ENCODE assay signal across 13 cellular contexts in genomic region chr15:77094397-77095030, GRCh38. TPM values are rescaled to one million over a fixed set of nuclear protein-coding genes. Genes with fewer than 3 reads are reported as not detected.
A peak's percentile ranks its signal among the peaks of the same experiment; 100 is the strongest.
DNase-seq lines count a peak whose midpoint lies in the region; ATAC-seq, FAIRE-seq and TF ChIP-seq lines count a peak whose summit lies in the region.
"Had no signal": no experiment of that assay in that cellular context is flagged by ENCODE, and none has a peak within 500 bp of the region (broad histone marks: within the 10 kb centered on the region; RNA-seq: fewer than 3 reads in every experiment).

No MANE protein-coding gene starts in this region.

- WGBS in HepG2 (ENCODE audit: low lambda C conversion rate): 46% methylated on average over 11 of the region's 11 CpGs
- 84% methylated on average over 7 of the region's 11 CpGs for WGBS in right lobe of liver (ENCODE audit: insufficient coverage, low coverage, low lambda C conversion rate, missing lambda C conversion rate)

- no peak for TF ChIP-seq RAD21 in HepG2 (CRISPR knock-in tag; IDR thresholded peaks at IDR 0.05)

- H3K36me3 ChIP-seq in HepG2 (replicated peaks in 1 of 2; ENCODE audit: control insufficient read depth in 1 of 2, insufficient read depth in 2 of 2, low read length in 2 of 2) (no peaks in the 10 kb centered on the region), right lobe of liver (no peaks in the 10 kb centered on the region), MM.1S (replicated peaks; ENCODE audit: insufficient read depth, low read length) (no peaks in the 10 kb centered on the region)
- H3K36me3 ChIP-seq: BLaER1 treated with 17β-estradiol and CSF1 and Interleukin-3, amounts not matched to agents 10 nM and 100 nM had no signal

- no peak for ATAC-seq in HepG2
- no peak for ATAC-seq in right lobe of liver
- no peak for ATAC-seq in HG03039 (IDR thresholded peaks at IDR 0.05; ENCODE audit: unreplicated experiment)

- H3K9me3 ChIP-seq in HepG2 (ENCODE audit: low read length) (no peaks in the 10 kb centered on the region), right lobe of liver (no peaks in the 10 kb centered on the region), MM.1S (replicated peaks; ENCODE audit: insufficient read depth, low read length) (no peaks in the 10 kb centered on the region)
- H3K9me3 ChIP-seq: BLaER1 treated with 17β-estradiol and CSF1 and Interleukin-3, amounts not matched to agents 10 nM and 100 nM had no signal

- FAIRE-seq in HepG2 (lab: Jason Lieb, UNC): no peak
- FAIRE-seq: H54, urothelium cell line had no signal

- TF ChIP-seq CTCF in HepG2 (CRISPR knock-in tag; IDR thresholded peaks at IDR 0.05): peak; percentile 31; the same call in 1 of the 2 replicates
- TF ChIP-seq CTCF in right lobe of liver (IDR thresholded peaks at IDR 0.05): no peak
- peak; percentile 25; the same call in 1 of the 2 replicates for TF ChIP-seq CTCF in MM.1S (IDR thresholded peaks at IDR 0.05; ENCODE audit: low read length)
- peak; percentile 42 for TF ChIP-seq CTCF in choroid plexus epithelial cell (conservative IDR thresholded peaks at IDR 0.05; ENCODE audit: low read depth, low read length)

- H4K20me1 ChIP-seq in HepG2 (ENCODE audit: insufficient read depth, low read length) (no peaks in the 10 kb centered on the region), MM.1S (ENCODE audit: insufficient read depth, low read length) (no peaks in the 10 kb centered on the region)
- H4K20me1 ChIP-seq: BLaER1 treated with 17β-estradiol and CSF1 and Interleukin-3, amounts not matched to agents 10 nM and 100 nM had no signal

- H3K9me2 ChIP-seq in MM.1S (replicated peaks; ENCODE audit: insufficient read depth, low read length): no peaks in the 10 kb centered on the region

- H3K4me2 ChIP-seq in HepG2 (ENCODE audit: low read depth, low read length) (no peak overlapping the region), MM.1S (ENCODE audit: low read depth, low read length) (no peak overlapping the region)
- H3K4me2 ChIP-seq: BLaER1 treated with 17β-estradiol and CSF1 and Interleukin-3, amounts not matched to agents 10 nM and 100 nM had no signal

- CTCF ChIA-PET in HepG2 (lab: Yijun Ruan, JAX; ENCODE audit: low intra/inter-chr PET ratio, low total read pairs): no interaction called here

- H2AFZ ChIP-seq in HepG2 (ENCODE audit: low read length) (no peak overlapping the region), MM.1S (ENCODE audit: low read length) (no peak overlapping the region)

- DNase-seq in HepG2 (ENCODE audit: low spot score) (no peak), right lobe of liver (no peak), MM.1S (no peak), choroid plexus epithelial cell (ENCODE audit: low read depth) (no peak), mesenteric fat pad (ENCODE audit: low spot score) (no peak), D341Med (ENCODE audit: low spot score) (no peak), GOT3 (lab: John Stamatoyannopoulos, UW) (no peak)
- DNase-seq: NCI-H2081, nephron progenitor cell had no signal

- H3K27ac ChIP-seq in HepG2 (ENCODE audit: extremely low read length, insufficient read depth, low read length) (no peak overlapping the region), right lobe of liver (no peak overlapping the region), MM.1S (ENCODE audit: low read length) (no peak overlapping the region)
- H3K27ac ChIP-seq: BLaER1 treated with 17β-estradiol and CSF1 and Interleukin-3, amounts not matched to agents 10 nM and 100 nM had no signal

- H3K4me1 ChIP-seq in HepG2 (ENCODE audit: insufficient read depth, low read length): peaks cover 2% of the 10 kb centered on the region; the same call in 1 of the 2 replicates
- no peaks in the 10 kb centered on the region for H3K4me1 ChIP-seq in right lobe of liver
- no peaks in the 10 kb centered on the region for H3K4me1 ChIP-seq in MM.1S (ENCODE audit: low read length)

- BruUV-seq in HepG2 (replicated peaks; lab: Mats Ljungman, UMichigan): no TSS peak

- POLR2A ChIA-PET in HepG2 (lab: Yijun Ruan, JAX): no interaction called here

- H3K9ac ChIP-seq in HepG2 (ENCODE audit: insufficient read depth, low read depth, low read length): no peak overlapping the region
- no peak overlapping the region for H3K9ac ChIP-seq in MM.1S (ENCODE audit: low read length)
- H3K9ac ChIP-seq: BLaER1 treated with 17β-estradiol and CSF1 and Interleukin-3, amounts not matched to agents 10 nM and 100 nM had no signal

- H3K27me3 ChIP-seq in HepG2 (ENCODE audit: control insufficient read depth in 1 of 2, insufficient read depth in 2 of 2, low read length in 2 of 2): 0 out of 5 replicates have a peak, but pooled peaks cover 0 to 3% of the 10 kb centered on the region in 2 experiments
- H3K27me3 ChIP-seq in right lobe of liver: no peaks in the 10 kb centered on the region
- H3K27me3 ChIP-seq in MM.1S (replicated peaks; ENCODE audit: insufficient read depth, low read length): no peaks in the 10 kb centered on the region
- H3K27me3 ChIP-seq: BLaER1 treated with 17β-estradiol and CSF1 and Interleukin-3, amounts not matched to agents 10 nM and 100 nM had no signal

- TF ChIP-seq POLR2A in HepG2 (IDR thresholded peaks at IDR 0.05; ENCODE audit: insufficient read depth in 1 of 2, low read depth in 2 of 2, low read length in 2 of 2): no peak
- TF ChIP-seq POLR2A in right lobe of liver (IDR thresholded peaks at IDR 0.05): no peak

- H3K4me3 ChIP-seq in HepG2 (replicated peaks in 1 of 3; ENCODE audit: insufficient read depth in 1 of 3, low read depth in 2 of 3, low read length in 3 of 3): no peak overlapping the region
- no peak overlapping the region for H3K4me3 ChIP-seq in right lobe of liver
- no peak overlapping the region for H3K4me3 ChIP-seq in MM.1S (ENCODE audit: low read length)
- H3K4me3 ChIP-seq in choroid plexus epithelial cell (ENCODE audit: low read depth, low read length): no peak overlapping the region
- H3K4me3 ChIP-seq: BLaER1 treated with 17β-estradiol and CSF1 and Interleukin-3, amounts not matched to agents 10 nM and 100 nM had no signal

- in situ Hi-C loops in HepG2 (cut with HindIII; ENCODE audit: extremely low pct_ligation_motif_present, low pct_unique_long_range_greater_than_20kb): no loop called here

- TF ChIP-seq EP300 in HepG2 (IDR thresholded peaks at IDR 0.05; ENCODE audit: low read depth in 2 of 2, low read length in 2 of 2) (no peak), HepG2 (CRISPR knock-in tag; IDR thresholded peaks at IDR 0.05; ENCODE audit: borderline replicate concordance) (no peak)

- H3F3A ChIP-seq in MM.1S (ENCODE audit: insufficient read depth, low read length): no peaks in the 10 kb centered on the region

- H3K79me2 ChIP-seq in HepG2 (ENCODE audit: insufficient read depth, low read length) (no peaks in the 10 kb centered on the region), MM.1S (ENCODE audit: low read length) (no peaks in the 10 kb centered on the region)

- intact Hi-C loops in HepG2 (cut with micrococcal nuclease; ENCODE audit: unreplicated experiment): no loop called here
- intact Hi-C loops in right lobe of liver (cut with DNase I): no loop called here

TF ChIP-seq in HepG2, 621 proteins besides CTCF, POLR2A, EP300 and RAD21:
- TF ChIP-seq ZNF841 (CRISPR knock-in tag; IDR thresholded peaks at IDR 0.05; ENCODE audit: borderline replicate concordance) (no peak), ZNF557 (CRISPR knock-in tag; IDR thresholded peaks at IDR 0.05) (no peak), STAG1 (CRISPR knock-in tag; IDR thresholded peaks at IDR 0.05) (peak; percentile 16; the same call in 1 of the 2 replicates)
TF ChIP-seq in HepG2: peak in this region for 1.

RNA-seq across cellular contexts. Expression of gene TSPAN3, which starts 23.6 kb away (rescaled TPM):
- 102 and 170 TPM in 2 replicates for total RNA-seq in HepG2 (2016; rRNA removed; fragmentation: Illumina TruSeq; extraction: Trizol)
- 51.2 and 62.4 TPM in 2 replicates for total RNA-seq in HepG2 (2016; cell fraction: cytosol; rRNA removed; fragmentation: Illumina TruSeq; extraction: Trizol; ENCODE audit: low read depth)
- total RNA-seq in HepG2 (2016; cell fraction: insoluble cytoplasmic fraction; rRNA removed; fragmentation: Illumina TruSeq; extraction: Trizol): 108 and 171 TPM in 2 replicates
- total RNA-seq in HepG2 (2016; cell fraction: membrane; rRNA removed; fragmentation: Illumina TruSeq; extraction: Trizol): 109 and 138 TPM in 2 replicates
- 128 and 152 TPM in 2 replicates for total RNA-seq in HepG2 (2016; cell fraction: nucleus; rRNA removed; fragmentation: Illumina TruSeq; extraction: Trizol)
- polyA plus RNA-seq in HepG2 (2011; rRNA removed): 155 and 167 TPM in 2 replicates
- polyA plus RNA-seq in HepG2 (2011; cell fraction: cytosol; rRNA removed): 231 and 297 TPM in 2 replicates
- 56.3 and 77.8 TPM in 2 replicates for polyA plus RNA-seq in HepG2 (2011; cell fraction: nucleus; rRNA removed)
- 134 and 159 TPM in 2 replicates for polyA plus RNA-seq in HepG2 (2012)
- polyA plus RNA-seq in HepG2 (2016; cell fraction: cytosol; fragmentation: Illumina TruSeq; extraction: Trizol; ENCODE audit: low read depth): 52.0 and 77.5 TPM in 2 replicates
- 105 and 130 TPM in 2 replicates for polyA plus RNA-seq in HepG2 (2016; cell fraction: insoluble cytoplasmic fraction; fragmentation: Illumina TruSeq; extraction: Trizol; ENCODE audit: low read depth)
- polyA plus RNA-seq in HepG2 (2016; cell fraction: membrane; fragmentation: Illumina TruSeq; extraction: Trizol; ENCODE audit: low read depth): 93.2 and 115 TPM in 2 replicates
- polyA plus RNA-seq in HepG2 (2016; cell fraction: nucleus; fragmentation: Illumina TruSeq; extraction: Trizol; ENCODE audit: insufficient read depth, low read depth): 217 and 229 TPM in 2 replicates
- polyA minus RNA-seq in HepG2 (2011; rRNA and poly(A)+ RNA removed; ENCODE audit: low replicate concordance): 238 and 277 TPM in 2 replicates
- polyA minus RNA-seq in HepG2 (2011; cell fraction: cytosol; rRNA and poly(A)+ RNA removed): 83.9 and 119 TPM in 2 replicates
- 38.1 and 56.6 TPM in 2 replicates for polyA minus RNA-seq in HepG2 (2011; cell fraction: nucleus; rRNA and poly(A)+ RNA removed)
- total RNA-seq in right lobe of liver: 100 to 1,000 TPM in 1 of 6 experiments, 10 to 100 TPM in 5; 35.6 to 103 (median 63.2) TPM
- total RNA-seq in mesenteric fat pad: 558 TPM

Comparison
In these comparisons a context has a peak if more than half of its experiments do, and no peak if none do; other contexts are left out.
1. CTCF ChIP-seq: peak in HepG2 (single experiment), MM.1S (single experiment) and choroid plexus epithelial cell (single experiment); none in right lobe of liver (0 of 4).